ENCODE assay signal across 1 cellular context in genomic region chr10:13684252-13684791, GRCh38.
TF ChIP-seq lines count a peak whose summit lies in the region.

No MANE protein-coding gene starts in this region.

TF ChIP-seq in GM23338, 12 proteins besides CTCF, POLR2A, EP300 and RAD21 (continued from another document):
- TF ChIP-seq ZNF462 (CRISPR knock-in tag; IDR thresholded peaks at IDR 0.05) = no peak
